ENCODE assay signal across 30 cellular contexts in the genomic region with DNA sequence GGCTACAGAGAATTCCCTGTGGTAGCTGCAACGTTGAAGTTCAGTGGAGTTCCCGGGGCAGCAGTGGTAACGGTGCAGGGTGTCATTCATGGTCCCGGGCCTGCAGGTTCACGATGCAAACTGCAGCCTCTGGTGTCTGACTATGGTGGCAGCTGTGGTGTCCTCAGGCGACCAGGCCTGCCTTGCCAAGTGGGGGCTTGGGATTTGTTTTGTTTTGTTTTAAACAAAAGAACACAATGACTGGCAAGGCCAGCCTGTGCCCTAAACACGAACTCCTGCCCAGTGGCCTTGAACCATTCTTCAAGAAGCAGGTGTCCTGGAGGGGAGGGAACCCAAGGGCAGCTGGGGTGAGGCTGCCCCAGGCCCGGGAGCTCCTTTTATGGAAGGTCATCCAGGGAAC. TPM values are rescaled to one million over a fixed set of nuclear protein-coding genes. Genes with fewer than 3 reads are reported as not detected.
"Had no signal": no experiment of that assay in that cellular context is flagged by ENCODE, and none has a peak within 500 bp of the region (broad histone marks: within the 10 kb centered on the region; RNA-seq: fewer than 3 reads in every experiment).

No MANE protein-coding gene starts in this region.

- H3K9me3 ChIP-seq: stomach, suprapubic skin, testis, thoracic aorta, thyroid gland, tibial artery, tibial nerve, transverse colon, upper lobe of right lung, uterus, vagina had no signal

- H3K27me3 ChIP-seq: testis, thyroid gland, tibial nerve, transverse colon, upper lobe of right lung, uterus, vagina had no signal

- H3K36me3 ChIP-seq: stomach, suprapubic skin, thoracic aorta, thyroid gland, tibial artery, tibial nerve, transverse colon, upper lobe of right lung, uterus, vagina had no signal

- H3K4me1 ChIP-seq: stomach, testis, thyroid gland, tibial artery, tibial nerve, transverse colon, upper lobe of right lung, uterus, vagina had no signal

- H3K27ac ChIP-seq: stomach, suprapubic skin, testis, thoracic aorta, thyroid gland, tibial artery, tibial nerve, transverse colon, upper lobe of right lung, uterus, vagina had no signal

- DNase-seq: stimulated activated CD4-positive, alpha-beta T cell treated with anti-CD3 and anti-CD28 coated beads, Interleukin-2, amount 100 ng/mL, for 48 hours; stimulated activated CD4-positive, alpha-beta T cell treated with anti-CD3 and anti-CD28 coated beads, Interleukin-4, amount 100 ng/mL, for 1 hour; stimulated activated CD4-positive, alpha-beta T cell treated with anti-CD3 and anti-CD28 coated beads, Interleukin-4, amount 100 ng/mL, for 24 hours; stimulated activated CD4-positive, alpha-beta T cell treated with anti-CD3 and anti-CD28 coated beads, Interleukin-4, amount 100 ng/mL, for 4 hours; stimulated activated CD8-positive, alpha-beta memory T cell treated with anti-CD3 and anti-CD28 coated beads, Interleukin-4, amount 100 ng/mL, for 48 hours; stimulated activated naive B cell treated with anti-CD40 and anti-IgM and Interleukin-4, amounts not matched to agents 10 μg/mL and 1 μg/mL and 100 μg/mL, for 72 hours; stimulated activated naive CD4-positive, alpha-beta T cell; stimulated activated naive CD4-positive, alpha-beta T cell treated with Interleukin-2 at 50 U/mL for 16 hours; stimulated activated naive CD8-positive, alpha-beta T cell treated with anti-CD3 and anti-CD28 coated beads, Interleukin-15, amount 100 ng/mL, for 72 hours; stimulated activated naive CD8-positive, alpha-beta T cell treated with anti-CD3 and anti-CD28 coated beads, Interleukin-15, Interleukin-2, amounts not matched to agents 100 U/mL and 50 U/mL, for 24 hours; stomach; substantia nigra; testis; thyroid gland; tibial artery; transverse colon; trophoblast cell; upper lobe of right lung; uterus had no signal

- ATAC-seq: stimulated activated effector memory CD8-positive, alpha-beta T cell treated with anti-CD3 and anti-CD28 coated beads, Interleukin-12 subunit alpha, Interleukin-12 subunit beta, amount 100 ng/mL, for 72 hours; stimulated activated memory B cell treated with anti-CD40 and anti-IgM and Interleukin-4, amounts not matched to agents 10 μg/mL and 1 μg/mL and 100 μg/mL, for 72 hours; stimulated activated naive B cell treated with anti-CD40 and anti-IgM and Interleukin-4, amounts not matched to agents 10 μg/mL and 1 μg/mL and 100 μg/mL, for 72 hours; stimulated activated naive CD8-positive, alpha-beta T cell treated with anti-CD3 and anti-CD28 coated beads, Interleukin-15, amount 100 ng/mL, for 72 hours; stimulated activated naive CD8-positive, alpha-beta T cell treated with anti-CD3 and anti-CD28 coated beads, Interleukin-15, Interleukin-2, amounts not matched to agents 100 U/mL and 50 U/mL, for 24 hours; upper lobe of right lung had no signal

- H3K4me3 ChIP-seq: stomach, suprapubic skin, testis, thoracic aorta, thyroid gland, tibial artery, tibial nerve, transverse colon, upper lobe of right lung, uterus, vagina had no signal

RNA-seq across cellular contexts. Expression of a gene that starts 48.5 kb away (rescaled TPM):
- total RNA-seq: stomach, subcutaneous adipose tissue, suprapubic skin, temporal lobe, thoracic aorta, thyroid gland, tibial nerve, transverse colon, upper lobe of right lung, ureter, urinary bladder, uterus, vagina had no signal
- polyA plus RNA-seq: stomach, thymus, urinary bladder had no signal
